In the genomic region with DNA sequence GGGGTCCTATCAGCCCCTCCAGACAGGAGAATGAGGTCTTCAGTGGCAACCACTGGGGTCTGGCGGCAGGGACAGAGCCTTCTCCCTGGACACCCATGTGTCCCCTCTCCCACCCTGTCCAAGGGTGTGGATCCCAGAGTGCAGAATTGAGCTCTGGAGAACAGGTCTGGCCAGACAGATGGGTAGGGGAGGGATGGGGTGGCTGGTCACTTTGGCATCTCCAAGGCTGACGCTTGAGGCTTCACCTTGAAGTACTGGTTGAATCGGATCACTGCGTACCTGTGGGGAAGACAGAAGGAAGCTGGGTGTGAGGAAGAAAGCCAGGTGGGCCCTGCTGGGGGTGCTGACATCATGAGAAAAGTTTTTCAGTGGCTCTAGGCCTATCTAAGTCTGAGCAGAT, we compare ENCODE assay signal across 22 cellular contexts. TPM values are rescaled to one million over a fixed set of nuclear protein-coding genes. Genes with fewer than 3 reads are reported as not detected.
"Had no signal": no experiment of that assay in that cellular context is flagged by ENCODE, and none has a peak within 500 bp of the region (broad histone marks: within the 10 kb centered on the region; RNA-seq: fewer than 3 reads in every experiment).

No MANE protein-coding gene starts in this region.

- H3K36me3 ChIP-seq: colonic mucosa, ovary had no signal

- H3K9me3 ChIP-seq: colonic mucosa, ovary, sigmoid colon, stomach, testis, upper lobe of left lung had no signal

- H3K27ac Mint-ChIP-seq: activated CD4-positive, alpha-beta T cell treated with anti-CD3 and anti-CD28 coated beads, Interleukin-2, amount 10 ng/mL, durations not matched to agents 24 days and 14 days; activated CD8-positive, alpha-beta T cell treated with anti-CD3 and anti-CD28 coated beads, Interleukin-2, amount 10 ng/mL, durations not matched to agents 7 days and 5 days; activated naive CD8-positive, alpha-beta T cell treated with anti-CD3 and anti-CD28 coated beads, Interleukin-2, amount 10 ng/mL, durations not matched to agents 7 days and 5 days; activated T-cell treated with anti-CD3 and anti-CD28 coated beads, Interleukin-2, amount 50 U/mL, for 24 hours; activated T-helper 2 cell treated with anti-CD3 and anti-CD28 coated beads, Interferon-gamma antibody, Interleukin-2, Interleukin-4, amounts not matched to agents 10 μg/mL and 5 μg/mL and 100 μg/mL, durations not matched to agents 14 hours and 24 hours and 36 hours had no signal

- H3K36me3 Mint-ChIP-seq: activated naive CD8-positive, alpha-beta T cell treated with anti-CD3 and anti-CD28 coated beads, Interleukin-2, amount 10 ng/mL, durations not matched to agents 7 days and 5 days; stimulated activated effector memory CD8-positive, alpha-beta T cell treated with anti-CD3 and anti-CD28 coated beads, Interleukin-12 subunit alpha, Interleukin-12 subunit beta, amount 100 ng/mL, for 72 hours had no signal

- H3K27me3 ChIP-seq: colonic mucosa, ovary, sigmoid colon, stomach, testis, upper lobe of left lung had no signal

- H3K9me3 Mint-ChIP-seq: activated CD4-positive, alpha-beta T cell treated with anti-CD3 and anti-CD28 coated beads, Interleukin-2, amount 10 ng/mL, durations not matched to agents 24 days and 14 days; activated naive CD8-positive, alpha-beta T cell treated with anti-CD3 and anti-CD28 coated beads, Interleukin-2, amount 10 ng/mL, durations not matched to agents 7 days and 5 days; activated T-cell treated with anti-CD3 and anti-CD28 coated beads, Interleukin-2, amount 50 U/mL, for 24 hours; activated T-helper 2 cell treated with anti-CD3 and anti-CD28 coated beads, Interferon-gamma antibody, Interleukin-2, Interleukin-4, amounts not matched to agents 10 μg/mL and 5 μg/mL and 100 μg/mL, durations not matched to agents 14 hours and 24 hours and 36 hours; brain; central memory CD8-positive, alpha-beta T cell; stimulated activated effector memory CD8-positive, alpha-beta T cell treated with anti-CD3 and anti-CD28 coated beads, Interleukin-12 subunit alpha, Interleukin-12 subunit beta, amount 100 ng/mL, for 72 hours had no signal

- H3K27ac ChIP-seq: colonic mucosa had no signal

- H3K27me3 Mint-ChIP-seq: activated CD4-positive, alpha-beta T cell treated with anti-CD3 and anti-CD28 coated beads, Interleukin-2, amount 10 ng/mL, durations not matched to agents 24 days and 14 days; activated T-cell treated with anti-CD3 and anti-CD28 coated beads, Interleukin-2, amount 50 U/mL, for 24 hours; brain; central memory CD8-positive, alpha-beta T cell had no signal

- FAIRE-seq: frontal cortex, keratinocyte had no signal

- ATAC-seq: activated CD8-positive, alpha-beta T cell treated with anti-CD3 and anti-CD28 coated beads, Interleukin-2, amount 10 ng/mL, durations not matched to agents 7 days and 5 days; stimulated activated effector memory CD8-positive, alpha-beta T cell treated with anti-CD3 and anti-CD28 coated beads, Interleukin-12 subunit alpha, Interleukin-12 subunit beta, amount 100 ng/mL, for 72 hours had no signal

- DNase-seq: activated CD4-positive, alpha-beta T cell treated with anti-CD3 and anti-CD28 coated beads, Interleukin-2, amount 10 ng/mL, durations not matched to agents 24 days and 14 days; activated CD8-positive, alpha-beta T cell treated with anti-CD3 and anti-CD28 coated beads, Interleukin-2, amount 10 ng/mL, durations not matched to agents 7 days and 5 days; activated naive CD4-positive, alpha-beta T cell treated with Interleukin-2 at 50 U/mL for 16 hours; activated naive CD8-positive, alpha-beta T cell treated with anti-CD3 and anti-CD28 coated beads, Interleukin-2, amount 10 ng/mL, durations not matched to agents 7 days and 5 days; activated T-cell treated with anti-CD3 and anti-CD28 coated beads, Interleukin-2, amount 50 U/mL, for 24 hours; amygdala; colonic mucosa; ovary; sigmoid colon; stimulated activated CD4-positive, alpha-beta T cell treated with anti-CD3 and anti-CD28 coated beads, Interleukin-4, amount 100 ng/mL, for 24 hours; stomach; testis; upper lobe of left lung had no signal

- H3K4me3 Mint-ChIP-seq: activated CD4-positive, alpha-beta T cell treated with anti-CD3 and anti-CD28 coated beads, Interleukin-2, amount 10 ng/mL, durations not matched to agents 24 days and 14 days; activated CD8-positive, alpha-beta T cell treated with anti-CD3 and anti-CD28 coated beads, Interleukin-2, amount 10 ng/mL, durations not matched to agents 7 days and 5 days; activated naive CD8-positive, alpha-beta T cell treated with anti-CD3 and anti-CD28 coated beads, Interleukin-2, amount 10 ng/mL, durations not matched to agents 7 days and 5 days; activated T-cell treated with anti-CD3 and anti-CD28 coated beads, Interleukin-2, amount 50 U/mL, for 24 hours; brain; central memory CD8-positive, alpha-beta T cell; stimulated activated effector memory CD8-positive, alpha-beta T cell treated with anti-CD3 and anti-CD28 coated beads, Interleukin-12 subunit alpha, Interleukin-12 subunit beta, amount 100 ng/mL, for 72 hours had no signal

- H3K4me3 ChIP-seq: colonic mucosa, lung, ovary, sigmoid colon, stomach, testis, upper lobe of left lung had no signal

RNA-seq across cellular contexts. Expression of gene ETNK2, which starts 19.9 kb away (rescaled TPM):
- total RNA-seq: activated CD4-positive, alpha-beta T cell treated with anti-CD3 and anti-CD28 coated beads, Interleukin-2, amount 10 ng/mL, durations not matched to agents 24 days and 14 days had no signal

RNA-seq across cellular contexts. Expression of gene REN, which starts 34.2 kb away (rescaled TPM):
- total RNA-seq: activated CD4-positive, alpha-beta T cell treated with anti-CD3 and anti-CD28 coated beads, Interleukin-2, amount 10 ng/mL, durations not matched to agents 24 days and 14 days; activated CD8-positive, alpha-beta T cell treated with anti-CD3 and anti-CD28 coated beads, Interleukin-2, amount 10 ng/mL, durations not matched to agents 7 days and 5 days; activated naive CD8-positive, alpha-beta T cell treated with anti-CD3 and anti-CD28 coated beads, Interleukin-2, amount 10 ng/mL, durations not matched to agents 7 days and 5 days; activated T-helper 2 cell treated with anti-CD3 and anti-CD28 coated beads, Interferon-gamma antibody, Interleukin-2, Interleukin-4, amounts not matched to agents 10 μg/mL and 5 μg/mL and 100 μg/mL, durations not matched to agents 14 hours and 24 hours and 36 hours; frontal cortex; sigmoid colon; stomach; T-helper 2 cell treated with Interferon-gamma antibody and Interleukin-4, amounts not matched to agents 100 ng/mL and 5 ng/mL, for 36 hours; testis had no signal
- polyA plus RNA-seq: keratinocyte, neural cell had no signal

RNA-seq across cellular contexts. Expression of gene SOX13, which starts 59.1 kb away (rescaled TPM):
- total RNA-seq: activated CD4-positive, alpha-beta T cell treated with anti-CD3 and anti-CD28 coated beads, Interleukin-2, amount 10 ng/mL, durations not matched to agents 24 days and 14 days had no signal
